1 cellular context compared by ENCODE assay signal in genomic region chr1:47478090-47478489, GRCh38.
TF ChIP-seq lines count a peak whose summit lies in the region.

No MANE protein-coding gene starts in this region.

TF ChIP-seq in HepG2, 621 proteins besides CTCF, POLR2A, EP300 and RAD21 (continued from another document and continues in another):
- TF ChIP-seq ZNF513 (CRISPR knock-in tag; conservative IDR thresholded peaks at IDR 0.05) (no peak), ZNF468 (CRISPR knock-in tag; IDR thresholded peaks at IDR 0.05) (no peak), HOXA9 (CRISPR knock-in tag; IDR thresholded peaks at IDR 0.05; ENCODE audit: borderline replicate concordance) (peak; percentile 48; the same call in 1 of the 2 replicates), ZNF143 (CRISPR knock-in tag; IDR thresholded peaks at IDR 0.05) (no peak), NR2F1 (CRISPR knock-in tag; IDR thresholded peaks at IDR 0.05) (peak; percentile 95), TRIM24 (CRISPR knock-in tag; IDR thresholded peaks at IDR 0.05) (no peak), ZNF652 (CRISPR knock-in tag; IDR thresholded peaks at IDR 0.05; ENCODE audit: borderline replicate concordance, low read depth) (no peak), JUND (CRISPR knock-in tag; IDR thresholded peaks at IDR 0.05) (peak; percentile 67; the same call in 1 of the 2 replicates), ZNF83 (CRISPR knock-in tag; IDR thresholded peaks at IDR 0.05; ENCODE audit: borderline replicate concordance) (no peak), ZNF101 (CRISPR knock-in tag; IDR thresholded peaks at IDR 0.05; ENCODE audit: borderline replicate concordance, low read depth) (no peak), ATAD3A (CRISPR knock-in tag; IDR thresholded peaks at IDR 0.05) (no peak), ZNF7 (CRISPR knock-in tag; IDR thresholded peaks at IDR 0.05) (no peak), ZNF720 (CRISPR knock-in tag; IDR thresholded peaks at IDR 0.05) (no peak), NFE2L2 (IDR thresholded peaks at IDR 0.05; ENCODE audit: low read length) (no peak), ESRRA (CRISPR knock-in tag; IDR thresholded peaks at IDR 0.05; ENCODE audit: low read depth) (no peak), RFX1 (IDR thresholded peaks at IDR 0.05) (no peak), TBX3 (IDR thresholded peaks at IDR 0.05; ENCODE audit: borderline replicate concordance) (peak; percentile 99), ZNF543 (CRISPR knock-in tag; IDR thresholded peaks at IDR 0.05) (peak; percentile 87), ZNF770 (CRISPR knock-in tag; IDR thresholded peaks at IDR 0.05) (peak; percentile 56; the same call in 1 of the 2 replicates), MTA1 (CRISPR knock-in tag; IDR thresholded peaks at IDR 0.05; ENCODE audit: borderline replicate concordance) (peak; percentile 70), NFATC3 (CRISPR knock-in tag; IDR thresholded peaks at IDR 0.05) (no peak), ZNF678 (CRISPR knock-in tag; IDR thresholded peaks at IDR 0.05) (no peak), NFE2 (CRISPR knock-in tag; IDR thresholded peaks at IDR 0.05) (no peak), MTF1 (CRISPR knock-in tag; IDR thresholded peaks at IDR 0.05) (no peak), SNAPC2 (CRISPR knock-in tag; IDR thresholded peaks at IDR 0.05) (no peak), PLRG1 (conservative IDR thresholded peaks at IDR 0.05) (no peak), ZFX (CRISPR knock-in tag; IDR thresholded peaks at IDR 0.05; ENCODE audit: low read depth) (peak; percentile 51; the same call in 1 of the 2 replicates), U2AF2 (IDR thresholded peaks at IDR 0.05; ENCODE audit: low read depth, low read length) (no peak), GPBP1L1 (CRISPR knock-in tag; IDR thresholded peaks at IDR 0.05) (no peak), HOXA5 (CRISPR knock-in tag; IDR thresholded peaks at IDR 0.05) (peak; percentile 99), SMAD3 (CRISPR knock-in tag; IDR thresholded peaks at IDR 0.05) (peak; percentile 68; the same call in 1 of the 2 replicates), ELF4 (CRISPR knock-in tag; IDR thresholded peaks at IDR 0.05; ENCODE audit: borderline replicate concordance) (no peak), ZNF749 (CRISPR knock-in tag; IDR thresholded peaks at IDR 0.05; ENCODE audit: borderline replicate concordance) (peak; percentile 76; the same call in 1 of the 2 replicates)
- TF ChIP-seq, protein P1, sequence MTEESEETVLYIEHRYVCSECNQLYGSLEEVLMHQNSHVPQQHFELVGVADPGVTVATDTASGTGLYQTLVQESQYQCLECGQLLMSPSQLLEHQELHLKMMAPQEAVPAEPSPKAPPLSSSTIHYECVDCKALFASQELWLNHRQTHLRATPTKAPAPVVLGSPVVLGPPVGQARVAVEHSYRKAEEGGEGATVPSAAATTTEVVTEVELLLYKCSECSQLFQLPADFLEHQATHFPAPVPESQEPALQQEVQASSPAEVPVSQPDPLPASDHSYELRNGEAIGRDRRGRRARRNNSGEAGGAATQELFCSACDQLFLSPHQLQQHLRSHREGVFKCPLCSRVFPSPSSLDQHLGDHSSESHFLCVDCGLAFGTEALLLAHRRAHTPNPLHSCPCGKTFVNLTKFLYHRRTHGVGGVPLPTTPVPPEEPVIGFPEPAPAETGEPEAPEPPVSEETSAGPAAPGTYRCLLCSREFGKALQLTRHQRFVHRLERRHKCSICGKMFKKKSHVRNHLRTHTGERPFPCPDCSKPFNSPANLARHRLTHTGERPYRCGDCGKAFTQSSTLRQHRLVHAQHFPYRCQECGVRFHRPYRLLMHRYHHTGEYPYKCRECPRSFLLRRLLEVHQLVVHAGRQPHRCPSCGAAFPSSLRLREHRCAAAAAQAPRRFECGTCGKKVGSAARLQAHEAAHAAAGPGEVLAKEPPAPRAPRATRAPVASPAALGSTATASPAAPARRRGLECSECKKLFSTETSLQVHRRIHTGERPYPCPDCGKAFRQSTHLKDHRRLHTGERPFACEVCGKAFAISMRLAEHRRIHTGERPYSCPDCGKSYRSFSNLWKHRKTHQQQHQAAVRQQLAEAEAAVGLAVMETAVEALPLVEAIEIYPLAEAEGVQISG (CRISPR knock-in tag; IDR thresholded peaks at IDR 0.05): peak; percentile 69
- TF ChIP-seq, protein P2, sequence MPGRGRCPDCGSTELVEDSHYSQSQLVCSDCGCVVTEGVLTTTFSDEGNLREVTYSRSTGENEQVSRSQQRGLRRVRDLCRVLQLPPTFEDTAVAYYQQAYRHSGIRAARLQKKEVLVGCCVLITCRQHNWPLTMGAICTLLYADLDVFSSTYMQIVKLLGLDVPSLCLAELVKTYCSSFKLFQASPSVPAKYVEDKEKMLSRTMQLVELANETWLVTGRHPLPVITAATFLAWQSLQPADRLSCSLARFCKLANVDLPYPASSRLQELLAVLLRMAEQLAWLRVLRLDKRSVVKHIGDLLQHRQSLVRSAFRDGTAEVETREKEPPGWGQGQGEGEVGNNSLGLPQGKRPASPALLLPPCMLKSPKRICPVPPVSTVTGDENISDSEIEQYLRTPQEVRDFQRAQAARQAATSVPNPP (CRISPR knock-in tag; IDR thresholded peaks at IDR 0.05): no peak; the same call in 1 of the 2 replicates
- TF ChIP-seq, protein P3, sequence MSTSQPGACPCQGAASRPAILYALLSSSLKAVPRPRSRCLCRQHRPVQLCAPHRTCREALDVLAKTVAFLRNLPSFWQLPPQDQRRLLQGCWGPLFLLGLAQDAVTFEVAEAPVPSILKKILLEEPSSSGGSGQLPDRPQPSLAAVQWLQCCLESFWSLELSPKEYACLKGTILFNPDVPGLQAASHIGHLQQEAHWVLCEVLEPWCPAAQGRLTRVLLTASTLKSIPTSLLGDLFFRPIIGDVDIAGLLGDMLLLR (CRISPR knock-in tag; IDR thresholded peaks at IDR 0.05): no peak
- TF ChIP-seq, protein P4, sequence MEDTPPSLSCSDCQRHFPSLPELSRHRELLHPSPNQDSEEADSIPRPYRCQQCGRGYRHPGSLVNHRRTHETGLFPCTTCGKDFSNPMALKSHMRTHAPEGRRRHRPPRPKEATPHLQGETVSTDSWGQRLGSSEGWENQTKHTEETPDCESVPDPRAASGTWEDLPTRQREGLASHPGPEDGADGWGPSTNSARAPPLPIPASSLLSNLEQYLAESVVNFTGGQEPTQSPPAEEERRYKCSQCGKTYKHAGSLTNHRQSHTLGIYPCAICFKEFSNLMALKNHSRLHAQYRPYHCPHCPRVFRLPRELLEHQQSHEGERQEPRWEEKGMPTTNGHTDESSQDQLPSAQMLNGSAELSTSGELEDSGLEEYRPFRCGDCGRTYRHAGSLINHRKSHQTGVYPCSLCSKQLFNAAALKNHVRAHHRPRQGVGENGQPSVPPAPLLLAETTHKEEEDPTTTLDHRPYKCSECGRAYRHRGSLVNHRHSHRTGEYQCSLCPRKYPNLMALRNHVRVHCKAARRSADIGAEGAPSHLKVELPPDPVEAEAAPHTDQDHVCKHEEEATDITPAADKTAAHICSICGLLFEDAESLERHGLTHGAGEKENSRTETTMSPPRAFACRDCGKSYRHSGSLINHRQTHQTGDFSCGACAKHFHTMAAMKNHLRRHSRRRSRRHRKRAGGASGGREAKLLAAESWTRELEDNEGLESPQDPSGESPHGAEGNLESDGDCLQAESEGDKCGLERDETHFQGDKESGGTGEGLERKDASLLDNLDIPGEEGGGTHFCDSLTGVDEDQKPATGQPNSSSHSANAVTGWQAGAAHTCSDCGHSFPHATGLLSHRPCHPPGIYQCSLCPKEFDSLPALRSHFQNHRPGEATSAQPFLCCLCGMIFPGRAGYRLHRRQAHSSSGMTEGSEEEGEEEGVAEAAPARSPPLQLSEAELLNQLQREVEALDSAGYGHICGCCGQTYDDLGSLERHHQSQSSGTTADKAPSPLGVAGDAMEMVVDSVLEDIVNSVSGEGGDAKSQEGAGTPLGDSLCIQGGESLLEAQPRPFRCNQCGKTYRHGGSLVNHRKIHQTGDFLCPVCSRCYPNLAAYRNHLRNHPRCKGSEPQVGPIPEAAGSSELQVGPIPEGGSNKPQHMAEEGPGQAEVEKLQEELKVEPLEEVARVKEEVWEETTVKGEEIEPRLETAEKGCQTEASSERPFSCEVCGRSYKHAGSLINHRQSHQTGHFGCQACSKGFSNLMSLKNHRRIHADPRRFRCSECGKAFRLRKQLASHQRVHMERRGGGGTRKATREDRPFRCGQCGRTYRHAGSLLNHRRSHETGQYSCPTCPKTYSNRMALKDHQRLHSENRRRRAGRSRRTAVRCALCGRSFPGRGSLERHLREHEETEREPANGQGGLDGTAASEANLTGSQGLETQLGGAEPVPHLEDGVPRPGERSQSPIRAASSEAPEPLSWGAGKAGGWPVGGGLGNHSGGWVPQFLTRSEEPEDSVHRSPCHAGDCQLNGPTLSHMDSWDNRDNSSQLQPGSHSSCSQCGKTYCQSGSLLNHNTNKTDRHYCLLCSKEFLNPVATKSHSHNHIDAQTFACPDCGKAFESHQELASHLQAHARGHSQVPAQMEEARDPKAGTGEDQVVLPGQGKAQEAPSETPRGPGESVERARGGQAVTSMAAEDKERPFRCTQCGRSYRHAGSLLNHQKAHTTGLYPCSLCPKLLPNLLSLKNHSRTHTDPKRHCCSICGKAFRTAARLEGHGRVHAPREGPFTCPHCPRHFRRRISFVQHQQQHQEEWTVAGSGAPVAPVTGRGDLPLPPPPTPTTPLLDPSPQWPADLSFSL (CRISPR knock-in tag; IDR thresholded peaks at IDR 0.05): no peak
